8 cellular contexts compared by ENCODE assay signal in genomic region chr4:48127882-48128394, GRCh38. TPM values are rescaled to one million over a fixed set of nuclear protein-coding genes. Genes with fewer than 3 reads are reported as not detected.
DNase-seq lines count a peak whose midpoint lies in the region; ATAC-seq and TF ChIP-seq lines count a peak whose summit lies in the region.

No MANE protein-coding gene starts in this region.

- H2BK5ac ChIP-seq in mesenchymal stem cell (ENCODE audit: low read depth, low read length, poor library complexity, severe bottlenecking) = peak overlapping the region; percentile 61

- H3K27me3 ChIP-seq in AG04450 (ENCODE audit: control insufficient read depth, insufficient read depth, low read length) (peaks cover 3% of the 10 kb centered on the region), mesenchymal stem cell (ENCODE audit: control insufficient read depth in 1 of 2, insufficient read depth in 1 of 2, low read length in 2 of 2) (peaks cover 4 to 5% of the 10 kb centered on the region in 2 experiments)

- H2BK15ac ChIP-seq in mesenchymal stem cell (ENCODE audit: low read depth, poor library complexity, severe bottlenecking) = no peak overlapping the region

- WGBS in mesenchymal stem cell = 3% methylated on average over 10 of the region's 10 CpGs

- no peak overlapping the region for H2BK12ac ChIP-seq in mesenchymal stem cell (ENCODE audit: low read length in 2 of 2)

- no peak overlapping the region for H3K14ac ChIP-seq in mesenchymal stem cell (ENCODE audit: low read length in 2 of 2)

- H3K4me3 ChIP-seq in AG04450 (ENCODE audit: low read depth, low read length) (peak overlapping the region; percentile 22), mesenchymal stem cell (ENCODE audit: insufficient read depth in 1 of 2, low read depth in 1 of 2, low read length in 2 of 2) (peak overlapping the region in 1 of 2 experiments; percentile 48)

- H3K27ac ChIP-seq in AG04450 (ENCODE audit: low read depth, low read length) (peak overlapping the region; percentile 52), mesenchymal stem cell (ENCODE audit: low read length, poor library complexity, severe bottlenecking) (peak overlapping the region; percentile 79)

- no peak overlapping the region for H2AFZ ChIP-seq in mesenchymal stem cell (ENCODE audit: low read depth, low read length)

- no peaks in the 10 kb centered on the region; the same call in 1 of the 2 replicates for H3K9me3 ChIP-seq in AG04450 (ENCODE audit: control insufficient read depth, insufficient read depth, low read length)
- no peaks in the 10 kb centered on the region for H3K9me3 ChIP-seq in mesenchymal stem cell (ENCODE audit: control insufficient read depth, low read length)

- H3K9ac ChIP-seq in mesenchymal stem cell (ENCODE audit: low read length) = peak overlapping the region; percentile 57

- H3K79me1 ChIP-seq in mesenchymal stem cell (replicated peaks; ENCODE audit: low read length, poor library complexity, severe bottlenecking) = no peaks in the 10 kb centered on the region

- ATAC-seq in GM18870 (IDR thresholded peaks at IDR 0.05; ENCODE audit: unreplicated experiment) (peak; percentile 96), HG03097 (IDR thresholded peaks at IDR 0.05; ENCODE audit: low FRiP score, unreplicated experiment) (peak; percentile 93)

- H3K4ac ChIP-seq in mesenchymal stem cell (ENCODE audit: low read depth in 1 of 2, low read length in 2 of 2) = no peak overlapping the region

- H2AK5ac ChIP-seq in mesenchymal stem cell (ENCODE audit: low read length, severe bottlenecking) = no peak overlapping the region

- CTCF ChIA-PET in AG04450 (lab: Charles Lee) = interaction anchor here (0.5 to 5.0 kb wide), 7 partner anchors 12 to 418 kb away, joined by 3 to 38 read pairs (median 5); no protein-coding TSS in a partner anchor

- H4K91ac ChIP-seq in mesenchymal stem cell (ENCODE audit: low read length) = no peak overlapping the region

- DNase-seq in AG04450 (ENCODE audit: low read depth, low spot score) (peak; percentile 76), NCI-H748 (lab: John Stamatoyannopoulos, UW; ENCODE audit: unreplicated experiment) (peak; percentile 68), ecto neural progenitor cell (ENCODE audit: low spot score) (peak; percentile 80), mesenchymal stem cell (peak; percentile 86)
- peak; percentile 45 to 70 for DNase-seq in activated CD4-positive, alpha-beta T cell treated with anti-CD3 and anti-CD28 coated beads, Interleukin-2, amount 50 U/mL, for 24 hours (ENCODE audit: low read depth in 1 of 2, low spot score in 1 of 2)
- peak; percentile 41 to 44 for DNase-seq in stimulated activated CD8-positive, alpha-beta memory T cell treated with anti-CD3 and anti-CD28 coated beads, Interleukin-2, amount 100 ng/mL, for 1 hour (ENCODE audit: low read depth in 2 of 2)

- no peak overlapping the region for H2BK120ac ChIP-seq in mesenchymal stem cell (ENCODE audit: low read depth, low read length)

- peak; percentile 66 for TF ChIP-seq CTCF in AG04450 (IDR thresholded peaks at IDR 0.05; ENCODE audit: low read depth, low read length)

- H3K18ac ChIP-seq in mesenchymal stem cell (ENCODE audit: low read depth in 1 of 2, low read length in 2 of 2) = peak overlapping the region in 1 of 2 experiments; percentile 5

- peaks cover 10% of the 10 kb centered on the region for H3K4me1 ChIP-seq in mesenchymal stem cell (ENCODE audit: control insufficient read depth, insufficient read depth, low read depth, low read length)

- H3K23ac ChIP-seq in mesenchymal stem cell (ENCODE audit: low read length in 2 of 2) = no peak overlapping the region

- peak overlapping the region; percentile 64 for H3K4me2 ChIP-seq in mesenchymal stem cell (ENCODE audit: low read length, poor library complexity, severe bottlenecking)

- POLR2A ChIA-PET in AG04450 (lab: Yijun Ruan, JAX) = interaction anchor here (0.7 to 1.0 kb wide), 2 partner anchors 11 to 177 kb away, joined by 5 to 12 read pairs; no protein-coding TSS in a partner anchor

- no peaks in the 10 kb centered on the region for H3K36me3 ChIP-seq in mesenchymal stem cell (ENCODE audit: control insufficient read depth in 1 of 2, insufficient read depth in 2 of 2, low read depth in 1 of 2, low read length in 2 of 2)

- no peak overlapping the region for H4K8ac ChIP-seq in mesenchymal stem cell (ENCODE audit: low read length)

RNA-seq across cellular contexts. Expression of gene TXK, which starts 6.1 kb away (rescaled TPM):
- polyA plus RNA-seq in AG04450 (2011; rRNA removed) = not detected in 2 replicates
- not detected in 2 replicates for polyA minus RNA-seq in AG04450 (2011; rRNA and poly(A)+ RNA removed)
- polyA plus RNA-seq in mesenchymal stem cell (2013, experiment 1 of 2) = 0.88 TPM
- 1.1 TPM for polyA plus RNA-seq in mesenchymal stem cell (2013, experiment 2 of 2)
